8 cellular contexts compared by ENCODE assay signal in genomic region chr5:32283539-32284377, GRCh38. TPM values are rescaled to one million over a fixed set of nuclear protein-coding genes. Genes with fewer than 3 reads are reported as not detected.
DNase-seq lines count a peak whose midpoint lies in the region; ATAC-seq and TF ChIP-seq lines count a peak whose summit lies in the region.

No MANE protein-coding gene starts in this region.

- H3K4me1 Mint-ChIP-seq in IgD-negative memory B cell, result peaks cover 22 to 56% (median 40%) of the 10 kb centered on the region in 3 donors

- no peak overlapping the region for H3K27ac ChIP-seq in ascending aorta

- peak overlapping the region in 2 of 3 donors; percentile 23 to 67 for H3K27ac Mint-ChIP-seq in IgD-negative memory B cell

- H3K9me3 Mint-ChIP-seq in IgD-negative memory B cell, result no peaks in the 10 kb centered on the region

- no peaks in the 10 kb centered on the region for H3K27me3 ChIP-seq in ascending aorta

- ATAC-seq in GM21515 (IDR thresholded peaks at IDR 0.05; ENCODE audit: unreplicated experiment), result peak; percentile 47

- POLR2A ChIA-PET in GM10248 (lab: Yijun Ruan, JAX), result interaction anchor here (0.7 kb wide), 1 partner anchor 29 kb away, joined by 6 read pairs; the partner anchor contains the start of gene MTMR12

- intact Hi-C loops in ascending aorta (cut with DNase I), result no loop called here

- H3K4me3 Mint-ChIP-seq in IgD-negative memory B cell, result peak overlapping the region in 1 of 4 donors; percentile 80

- DNase-seq in GM10248 (ENCODE audit: extremely low spot score) (peak; percentile 45), fibroblast of peridontal ligament (ENCODE audit: extremely low read depth) (peak; percentile 27), nucleus accumbens (lab: John Stamatoyannopoulos, UW) (no peak), ascending aorta (ENCODE audit: low spot score in 2 of 2) (no peak), NCI-H774 (lab: John Stamatoyannopoulos, UW) (no peak), DMS114 treated with DMSO at 0.1 percent for 48 hours (lab: John Stamatoyannopoulos, UW; ENCODE audit: unreplicated experiment) (no peak)

- no peak for TF ChIP-seq CTCF in GM10248 (IDR thresholded peaks at IDR 0.05; ENCODE audit: control extremely low read depth, extremely low read depth, low read depth, missing control alignments)
- TF ChIP-seq CTCF in ascending aorta (IDR thresholded peaks at IDR 0.05), result no peak

- no peaks in the 10 kb centered on the region for H3K27me3 Mint-ChIP-seq in IgD-negative memory B cell

- H3K4me1 ChIP-seq in ascending aorta, result no peaks in the 10 kb centered on the region

- H3K36me3 ChIP-seq in ascending aorta, result no peaks in the 10 kb centered on the region

- H3K9me3 ChIP-seq in ascending aorta, result no peaks in the 10 kb centered on the region

- H3K4me3 ChIP-seq in ascending aorta, result no peak overlapping the region

- CTCF ChIA-PET in GM10248 (lab: Yijun Ruan, JAX), result interaction anchor here (1.0 to 9.9 kb wide), 5 partner anchors 9 to 51 kb away, joined by 3 to 50 read pairs (median 6); partner anchors contain the start of gene MTMR12

- peaks cover 12% of the 10 kb centered on the region for H3K36me3 Mint-ChIP-seq in IgD-negative memory B cell

RNA-seq across cellular contexts. Expression of gene MTMR12, which starts 29.0 kb away (rescaled TPM):
- 18.3 TPM for polyA plus RNA-seq in IgD-negative memory B cell
- 19.5 TPM for total RNA-seq in ascending aorta

Comparison
In these comparisons a context has a peak if more than half of its experiments do, and no peak if none do; other contexts are left out.
1. DNase-seq: peak in GM10248 (single experiment) and fibroblast of peridontal ligament (single experiment); none in nucleus accumbens (0 of 56), ascending aorta (0 of 2), NCI-H774 (single experiment) and DMS114 treated with DMSO at 0.1 percent for 48 hours (single experiment).